ENCODE assay signal across 9 cellular contexts in genomic region chr2:159290289-159290907, GRCh38. TPM values are rescaled to one million over a fixed set of nuclear protein-coding genes. Genes with fewer than 3 reads are reported as not detected.
DNase-seq lines count a peak whose midpoint lies in the region; ATAC-seq and TF ChIP-seq lines count a peak whose summit lies in the region.
"Had no signal": no experiment of that assay in that cellular context is flagged by ENCODE, and none has a peak within 500 bp of the region (broad histone marks: within the 10 kb centered on the region; RNA-seq: fewer than 3 reads in every experiment).

No MANE protein-coding gene starts in this region.

- no peak overlapping the region for H3K27ac Mint-ChIP-seq in natural killer cell

- H3K9ac ChIP-seq in DND-41 (ENCODE audit: low read depth, low read length), result peak overlapping the region; percentile 52

- H4K20me1 ChIP-seq in DND-41 (ENCODE audit: insufficient read depth, low read length) (no peaks in the 10 kb centered on the region), hepatocyte (ENCODE audit: insufficient read depth, poor library complexity, severe bottlenecking) (no peaks in the 10 kb centered on the region)

- H3K27me3 Mint-ChIP-seq in natural killer cell (ENCODE audit: low read depth in 2 of 2), result no peaks in the 10 kb centered on the region

- peak; percentile 72 for ATAC-seq in DND-41 (ENCODE audit: insufficient read depth, low read depth)
- ATAC-seq in natural killer cell, result no peak
- ATAC-seq in HG02763 (IDR thresholded peaks at IDR 0.05; ENCODE audit: unreplicated experiment), result no peak
- ATAC-seq in heart left ventricle, result no peak

- H3K4me1 Mint-ChIP-seq in natural killer cell, result peaks cover 20 to 22% of the 10 kb centered on the region in 2 donors

- TF ChIP-seq CTCF in DND-41 (IDR thresholded peaks at IDR 0.05; ENCODE audit: borderline replicate concordance, extremely low read depth, low read length, poor library complexity, severe bottlenecking), result peak; percentile 60
- no peak for TF ChIP-seq CTCF in hepatocyte (IDR thresholded peaks at IDR 0.05; ENCODE audit: poor library complexity)
- TF ChIP-seq CTCF in natural killer cell (IDR thresholded peaks at IDR 0.05), result no peak
- TF ChIP-seq CTCF in heart left ventricle (IDR thresholded peaks at IDR 0.05), result no peak

- H3K27ac ChIP-seq in DND-41 (ENCODE audit: low read length) (peak overlapping the region; percentile 94), hepatocyte (no peak overlapping the region), heart left ventricle (no peak overlapping the region)
- H3K27ac ChIP-seq: tibial artery had no signal

- H3K4me3 ChIP-seq in DND-41 (ENCODE audit: low read depth in 1 of 2, low read length in 2 of 2) (peak overlapping the region in 1 of 2 experiments; percentile 40; a peak in 2 of 4 replicates), hepatocyte (no peak overlapping the region), heart left ventricle (no peak overlapping the region)
- H3K4me3 ChIP-seq: tibial artery had no signal

- 66% methylated on average over 7 of the region's 7 CpGs for WGBS in hepatocyte (ENCODE audit: low lambda C conversion rate, missing lambda C conversion rate)
- 67 to 72% (median 68%) methylated on average over 7 of the region's 7 CpGs for WGBS in heart left ventricle, 4 donors

- H2AFZ ChIP-seq in DND-41 (ENCODE audit: low read depth, low read length), result peak overlapping the region; percentile 58
- H2AFZ ChIP-seq in hepatocyte, result no peak overlapping the region

- peaks cover 17% of the 10 kb centered on the region for H3K79me2 ChIP-seq in DND-41 (ENCODE audit: insufficient read depth, low read length)
- H3K79me2 ChIP-seq in hepatocyte, result peaks cover 2% of the 10 kb centered on the region

- peak overlapping the region; percentile 68 for H3K4me2 ChIP-seq in DND-41 (ENCODE audit: insufficient read depth, low read length)
- no peak overlapping the region for H3K4me2 ChIP-seq in hepatocyte

- no peaks in the 10 kb centered on the region for H3K9me2 ChIP-seq in hepatocyte (replicated peaks; ENCODE audit: insufficient read depth)

- H3K4me1 ChIP-seq in DND-41 (ENCODE audit: insufficient read depth, low read length), result peaks cover 53% of the 10 kb centered on the region
- H3K4me1 ChIP-seq in hepatocyte (ENCODE audit: insufficient read depth), result peaks cover 5% of the 10 kb centered on the region
- H3K4me1 ChIP-seq in heart left ventricle, result peaks cover 0 to 23% (median 7%) of the 10 kb centered on the region in 12 donors

- H3K36me3 Mint-ChIP-seq in natural killer cell, result no peaks in the 10 kb centered on the region

- H3K9me3 ChIP-seq in DND-41 (ENCODE audit: insufficient read depth, low read length, severe bottlenecking) (no peaks in the 10 kb centered on the region), hepatocyte (ENCODE audit: low read depth) (no peaks in the 10 kb centered on the region), heart left ventricle (no peaks in the 10 kb centered on the region)
- H3K9me3 ChIP-seq: tibial artery had no signal

- H3K36me3 ChIP-seq in DND-41 (ENCODE audit: insufficient read depth, low read length) (no peaks in the 10 kb centered on the region; the same call in 1 of the 2 replicates), hepatocyte (replicated peaks; ENCODE audit: insufficient read depth, low read depth) (no peaks in the 10 kb centered on the region), heart left ventricle (no peaks in the 10 kb centered on the region)
- H3K36me3 ChIP-seq: tibial artery had no signal

- no peak overlapping the region for H3K4me3 Mint-ChIP-seq in natural killer cell

- TF ChIP-seq POLR2A in heart left ventricle (IDR thresholded peaks at IDR 0.05), result no peak

- DNase-seq in DND-41, result peak; percentile 78
- DNase-seq in LHCN-M2 (ENCODE audit: low read depth), result peak; percentile 79
- peak; percentile 65 for DNase-seq in SKM-1 treated with dmso at 0.1 percent for 144 hours (lab: John Stamatoyannopoulos, UW; ENCODE audit: unreplicated experiment)
- DNase-seq in hepatocyte (ENCODE audit: low spot score), result peak; percentile 63
- no peak for DNase-seq in cerebellum (ENCODE audit: low spot score)
- DNase-seq in natural killer cell, result no peak
- no peak for DNase-seq in heart left ventricle

- intact Hi-C loops in natural killer cell (cut with micrococcal nuclease), result no loop called here
- intact Hi-C loops in heart left ventricle (cut with DNase I), result no loop called here

- no peaks in the 10 kb centered on the region for H3K27me3 ChIP-seq in DND-41 (ENCODE audit: insufficient read depth, low read length, poor library complexity)
- no peaks in the 10 kb centered on the region for H3K27me3 ChIP-seq in hepatocyte
- H3K27me3 ChIP-seq in heart left ventricle, result no peaks in the 10 kb centered on the region
- H3K27me3 ChIP-seq: tibial artery had no signal

- no peaks in the 10 kb centered on the region for H3K9me3 Mint-ChIP-seq in natural killer cell

RNA-seq across cellular contexts. Expression of gene WDSUB1, which starts 3.9 kb away (rescaled TPM):
- 3.4 and 6.4 TPM in 2 replicates for total RNA-seq in LHCN-M2 (2014; rRNA removed)
- 4.1 TPM for polyA plus RNA-seq in LHCN-M2 (2012)
- total RNA-seq in hepatocyte, result 11.7 and 17.7 TPM in 2 replicates
- 18.6 and 22.3 TPM in 2 replicates for polyA plus RNA-seq in hepatocyte
- total RNA-seq in cerebellum, result 14.0 TPM
- total RNA-seq in natural killer cell, result 10 to 100 TPM; 13.7 to 21.2 (median 14.9) TPM
- total RNA-seq in heart left ventricle, result 10 to 100 TPM in 2 of 9 donors, 1 to 10 TPM in 7; 5.1 to 12.4 (median 9.1) TPM
- polyA plus RNA-seq in heart left ventricle, result 1 to 10 TPM; 5.9 to 8.0 TPM

Comparison
In these comparisons a context has a peak if more than half of its experiments do, and no peak if none do; other contexts are left out.
1. DNase-seq: peak in DND-41 (single experiment), LHCN-M2 (single experiment), SKM-1 treated with dmso at 0.1 percent for 144 hours (single experiment) and hepatocyte (single experiment); none in cerebellum (single experiment), natural killer cell (single experiment) and heart left ventricle (0 of 5).